10 cellular contexts compared by ENCODE assay signal in genomic region chr3:4270726-4271125, GRCh38. TPM values are rescaled to one million over a fixed set of nuclear protein-coding genes. Genes with fewer than 3 reads are reported as not detected.
A peak's percentile ranks its signal among the peaks of the same experiment; 100 is the strongest.
DNase-seq lines count a peak whose midpoint lies in the region; ATAC-seq and TF ChIP-seq lines count a peak whose summit lies in the region.
"Had no signal": no experiment of that assay in that cellular context is flagged by ENCODE, and none has a peak within 500 bp of the region (broad histone marks: within the 10 kb centered on the region; RNA-seq: fewer than 3 reads in every experiment).

No MANE protein-coding gene starts in this region.

- H3K9me3 Mint-ChIP-seq in CD4-positive, alpha-beta T cell, result peaks cover 5% of the 10 kb centered on the region

- H3K4me3 ChIP-seq in GM12865 (ENCODE audit: low read depth, low read length) (no peak overlapping the region), Peyer's patch (no peak overlapping the region), mucosa of descending colon (no peak overlapping the region)

- DNase-seq in GM12865 (ENCODE audit: low read depth) (peak; percentile 25), T-helper 17 cell (no peak), Peyer's patch (no peak), mucosa of descending colon (no peak), epidermal melanocyte (ENCODE audit: insufficient read length, low spot score) (no peak)
- no peak for DNase-seq in CD4-positive, alpha-beta T cell
- DNase-seq: activated CD4-positive, CD25-positive, alpha-beta regulatory T cell; left cardiac atrium had no signal

- H3K27me3 ChIP-seq in Peyer's patch, result no peaks in the 10 kb centered on the region
- H3K27me3 ChIP-seq in CD4-positive, alpha-beta T cell (ENCODE audit: control insufficient read depth, insufficient read depth, low read length), result no peaks in the 10 kb centered on the region

- H3K27ac ChIP-seq in Peyer's patch, result no peak overlapping the region
- H3K27ac ChIP-seq in CD4-positive, alpha-beta T cell (ENCODE audit: low read depth, low read length), result no peak overlapping the region

- CTCF ChIA-PET in CD4-positive, alpha-beta T cell (lab: Charles Lee), result no interaction called here

- H3K36me3 ChIP-seq in Peyer's patch (no peaks in the 10 kb centered on the region), mucosa of descending colon (ENCODE audit: low read depth) (no peaks in the 10 kb centered on the region)

- POLR2A ChIA-PET in CD4-positive, alpha-beta T cell (lab: Charles Lee), result interaction anchor here (1.0 kb wide), 1 partner anchor 1070 kb away, joined by 3 read pairs; no protein-coding TSS in a partner anchor

- TF ChIP-seq CTCF in GM12865 (IDR thresholded peaks at IDR 0.05; ENCODE audit: insufficient read depth, low read depth, low read length, missing control alignments) (no peak), Peyer's patch (IDR thresholded peaks at IDR 0.05) (no peak), mucosa of descending colon (IDR thresholded peaks at IDR 0.05) (no peak)
- TF ChIP-seq CTCF in CD4-positive, alpha-beta T cell (IDR thresholded peaks at IDR 0.05), result no peak

- TF ChIP-seq POLR2A in Peyer's patch (IDR thresholded peaks at IDR 0.05), result no peak

- ATAC-seq in GM19455 (IDR thresholded peaks at IDR 0.05; ENCODE audit: unreplicated experiment), result peak; percentile 59
- peak; percentile 82 for ATAC-seq in HG03066 (IDR thresholded peaks at IDR 0.05; ENCODE audit: low read depth, unreplicated experiment)
- no peak for ATAC-seq in T-helper 17 cell
- no peak for ATAC-seq in mucosa of descending colon
- no peak for ATAC-seq in CD4-positive, alpha-beta T cell (ENCODE audit: poor library complexity)
- ATAC-seq: left cardiac atrium had no signal

- no peaks in the 10 kb centered on the region for H3K36me3 Mint-ChIP-seq in T-helper 17 cell (ENCODE audit: low read depth)
- H3K36me3 Mint-ChIP-seq in CD4-positive, alpha-beta T cell (ENCODE audit: low read depth), result no peaks in the 10 kb centered on the region

- H3K27me3 Mint-ChIP-seq in T-helper 17 cell, result no peaks in the 10 kb centered on the region
- H3K27me3 Mint-ChIP-seq in CD4-positive, alpha-beta T cell, result no peaks in the 10 kb centered on the region

- no peak overlapping the region for H3K4me3 Mint-ChIP-seq in T-helper 17 cell
- no peak overlapping the region for H3K4me3 Mint-ChIP-seq in CD4-positive, alpha-beta T cell

- no peaks in the 10 kb centered on the region for H3K9me3 ChIP-seq in T-helper 17 cell (ENCODE audit: control insufficient read depth, low read length, poor library complexity, severe bottlenecking)
- H3K9me3 ChIP-seq in Peyer's patch, result no peaks in the 10 kb centered on the region
- H3K9me3 ChIP-seq in mucosa of descending colon, result no peaks in the 10 kb centered on the region
- H3K9me3 ChIP-seq in CD4-positive, alpha-beta T cell (ENCODE audit: control insufficient read depth, low read length), result no peaks in the 10 kb centered on the region

- peaks cover 8% of the 10 kb centered on the region for H3K4me1 Mint-ChIP-seq in T-helper 17 cell
- peaks cover 17% of the 10 kb centered on the region for H3K4me1 Mint-ChIP-seq in CD4-positive, alpha-beta T cell (ENCODE audit: low read depth)

- no peaks in the 10 kb centered on the region for H3K4me1 ChIP-seq in Peyer's patch
- H3K4me1 ChIP-seq in mucosa of descending colon (ENCODE audit: low read depth), result no peaks in the 10 kb centered on the region

- H3K27ac Mint-ChIP-seq in T-helper 17 cell, result peak overlapping the region; percentile 75
- H3K27ac Mint-ChIP-seq in CD4-positive, alpha-beta T cell, result no peak overlapping the region

- intact Hi-C loops in mucosa of descending colon (cut with DNase I, micrococcal nuclease), result no loop called here
- intact Hi-C loops in CD4-positive, alpha-beta T cell (cut with DNase I, micrococcal nuclease), result loop anchor here in 1 of 2 experiments (5.0 kb wide), 1 partner anchor 1068 kb away; no protein-coding TSS in a partner anchor

RNA-seq across cellular contexts. Expression of gene SETMAR, which starts 32.4 kb away (rescaled TPM):
- total RNA-seq in T-helper 17 cell (1 to 10 TPM; 7.4 to 9.6 TPM), Peyer's patch (10 to 100 TPM in 2 of 4 donors, 1 to 10 TPM in 2; 5.6 to 28.9 (median 16.2) TPM), mucosa of descending colon (10 to 100 TPM; 11.3 to 15.4 (median 13.2) TPM)
- 1 to 10 TPM; 9.1 to 9.2 TPM for total RNA-seq in CD4-positive, alpha-beta T cell

Comparison
In these comparisons a context has a peak if more than half of its experiments do, and no peak if none do; other contexts are left out.
1. ATAC-seq: peak in GM19455 (single experiment) and HG03066 (single experiment); none in T-helper 17 cell (single experiment), mucosa of descending colon (single experiment) and CD4-positive, alpha-beta T cell (single experiment).